ENCODE assay signal across 19 cellular contexts in genomic region chr19:23547156-23547555, GRCh38.
DNase-seq lines count a peak whose midpoint lies in the region; ATAC-seq and TF ChIP-seq lines count a peak whose summit lies in the region.
"Had no signal": no experiment of that assay in that cellular context is flagged by ENCODE, and none has a peak within 500 bp of the region (broad histone marks: within the 10 kb centered on the region; RNA-seq: fewer than 3 reads in every experiment).

No MANE protein-coding gene starts in this region.

- no peak overlapping the region for H3K4me2 ChIP-seq in trophoblast cell (ENCODE audit: low read length)
- H3K4me2 ChIP-seq: BLaER1 treated with 17β-estradiol and CSF1 and Interleukin-3, amounts not matched to agents 10 nM and 100 nM had no signal

- H3K9me3 ChIP-seq in RWPE2 (ENCODE audit: severe bottlenecking) (no peaks in the 10 kb centered on the region), trophoblast cell (ENCODE audit: insufficient read depth, low read depth, low read length) (peaks cover 23% of the 10 kb centered on the region), ascending aorta (no peaks in the 10 kb centered on the region)
- H3K9me3 ChIP-seq: Caco-2 had no signal

- no peaks in the 10 kb centered on the region for H3K4me1 Mint-ChIP-seq in HFFc6 (ENCODE audit: low read depth)
- H3K4me1 Mint-ChIP-seq: B cell had no signal

- H3K9ac ChIP-seq in trophoblast cell (ENCODE audit: low read length) = no peak overlapping the region
- H3K9ac ChIP-seq: BLaER1 treated with 17β-estradiol and CSF1 and Interleukin-3, amounts not matched to agents 10 nM and 100 nM had no signal

- H4K91ac ChIP-seq in trophoblast cell (ENCODE audit: low read depth, low read length) = no peak overlapping the region

- no peaks in the 10 kb centered on the region for H3K79me2 ChIP-seq in trophoblast cell (ENCODE audit: control insufficient read depth, insufficient read depth, low read length, poor library complexity)

- H3K36me3 ChIP-seq in RWPE2 (ENCODE audit: low read depth) (no peaks in the 10 kb centered on the region), trophoblast cell (ENCODE audit: control insufficient read depth in 1 of 2, insufficient read depth in 2 of 2, low read length in 2 of 2) (no peaks in the 10 kb centered on the region), ascending aorta (no peaks in the 10 kb centered on the region)
- H3K36me3 ChIP-seq: BLaER1 treated with 17β-estradiol and CSF1 and Interleukin-3, amounts not matched to agents 10 nM and 100 nM had no signal

- no peak overlapping the region; the same call in 1 of the 2 replicates for H3K27ac Mint-ChIP-seq in HFFc6
- H3K27ac Mint-ChIP-seq: B cell; CD4-positive, alpha-beta T cell; CD8-positive, alpha-beta T cell had no signal

- no peaks in the 10 kb centered on the region for H3K27me3 Mint-ChIP-seq in HFFc6 (ENCODE audit: insufficient read depth)
- H3K27me3 Mint-ChIP-seq: B cell; CD4-positive, alpha-beta T cell had no signal

- H3K36me3 Mint-ChIP-seq in HFFc6 (ENCODE audit: low read depth) = peaks cover 41% of the 10 kb centered on the region
- H3K36me3 Mint-ChIP-seq: CD8-positive, alpha-beta T cell had no signal

- no CpG with 5 or more reads among the region's 3 CpGs for WGBS in trophoblast cell (ENCODE audit: extremely low coverage, insufficient coverage, insufficient read length)

- no peak overlapping the region for H2BK12ac ChIP-seq in trophoblast cell (ENCODE audit: low read length)

- H4K8ac ChIP-seq in trophoblast cell (ENCODE audit: low read depth, low read length) = no peak overlapping the region

- H3K9me3 Mint-ChIP-seq in HFFc6 = peaks cover 38% of the 10 kb centered on the region

- no peak overlapping the region for H3K18ac ChIP-seq in trophoblast cell (ENCODE audit: low read length)

- H2AFZ ChIP-seq in trophoblast cell (ENCODE audit: insufficient read depth, low read length, poor library complexity) = no peak overlapping the region

- TF ChIP-seq CTCF in HFFc6 (IDR thresholded peaks at IDR 0.05) (no peak), RWPE2 (IDR thresholded peaks at IDR 0.05; ENCODE audit: poor library complexity, severe bottlenecking) (no peak), ascending aorta (IDR thresholded peaks at IDR 0.05) (no peak)

- no peak overlapping the region for H2BK120ac ChIP-seq in trophoblast cell (ENCODE audit: insufficient read depth, low read length, poor library complexity)

- no peak overlapping the region for H2AK5ac ChIP-seq in trophoblast cell (ENCODE audit: low read length)

- ATAC-seq in RWPE2 (ENCODE audit: low read depth) (no peak), GM18511 (IDR thresholded peaks at IDR 0.05; ENCODE audit: unreplicated experiment) (no peak)
- ATAC-seq: CD8-positive, alpha-beta T cell had no signal

- H3K23ac ChIP-seq in trophoblast cell (ENCODE audit: low read length) = no peak overlapping the region

- DNase-seq in HFFc6 (no peak), RWPE2 (ENCODE audit: low spot score) (no peak), epithelial cell of prostate (ENCODE audit: low read depth, low spot score) (no peak), trophoblast cell (peak; percentile 77 to 83), NCI-H226 (no peak), ascending aorta (ENCODE audit: low spot score in 2 of 2) (no peak), SKM-1 (lab: John Stamatoyannopoulos, UW; ENCODE audit: unreplicated experiment) (no peak)
- DNase-seq: 8988T; AML-193; Caco-2; Calu3; CD4-positive, alpha-beta T cell; CD8-positive, alpha-beta T cell; DMS79 treated with DMSO at 0.1 percent for 48 hours; GF-D8 had no signal

- H4K12ac ChIP-seq in trophoblast cell (ENCODE audit: low read depth, low read length) = no peak overlapping the region

- peaks cover 45% of the 10 kb centered on the region for H3K4me1 ChIP-seq in RWPE2 (ENCODE audit: insufficient read depth, poor library complexity, severe bottlenecking)
- H3K4me1 ChIP-seq in trophoblast cell (ENCODE audit: control insufficient read depth in 1 of 2, insufficient read depth in 2 of 2, low read length in 2 of 2) = no peaks in the 10 kb centered on the region
- no peaks in the 10 kb centered on the region for H3K4me1 ChIP-seq in ascending aorta
- H3K4me1 ChIP-seq: BLaER1 treated with 17β-estradiol and CSF1 and Interleukin-3, amounts not matched to agents 10 nM and 100 nM; Caco-2 had no signal

- H3K4me3 ChIP-seq in RWPE2 (ENCODE audit: severe bottlenecking) (no peak overlapping the region), trophoblast cell (ENCODE audit: low read depth, low read length) (no peak overlapping the region), ascending aorta (no peak overlapping the region)
- H3K4me3 ChIP-seq: BLaER1 treated with 17β-estradiol and CSF1 and Interleukin-3, amounts not matched to agents 10 nM and 100 nM had no signal

- no peak overlapping the region for H3K4ac ChIP-seq in trophoblast cell (ENCODE audit: low read depth, low read length)

- H3K27me3 ChIP-seq in RWPE2 (ENCODE audit: insufficient read depth, poor library complexity, severe bottlenecking) (no peaks in the 10 kb centered on the region), trophoblast cell (ENCODE audit: insufficient read depth, low read length) (no peaks in the 10 kb centered on the region), ascending aorta (no peaks in the 10 kb centered on the region)
- H3K27me3 ChIP-seq: BLaER1 treated with 17β-estradiol and CSF1 and Interleukin-3, amounts not matched to agents 10 nM and 100 nM had no signal

- no peaks in the 10 kb centered on the region for H3K79me1 ChIP-seq in trophoblast cell (ENCODE audit: low read length)

- H3K27ac ChIP-seq in RWPE2 (ENCODE audit: poor library complexity, severe bottlenecking) (peak overlapping the region; percentile 100), epithelial cell of prostate (peak overlapping the region; percentile 1), trophoblast cell (ENCODE audit: low read depth, low read length) (no peak overlapping the region), ascending aorta (no peak overlapping the region)
- H3K27ac ChIP-seq: BLaER1 treated with 17β-estradiol and CSF1 and Interleukin-3, amounts not matched to agents 10 nM and 100 nM; C4-2B had no signal

- no peak overlapping the region for H2BK5ac ChIP-seq in trophoblast cell (ENCODE audit: low read depth, low read length, poor library complexity)

- intact Hi-C loops in ascending aorta (cut with DNase I) = no loop called here

- H3K4me3 Mint-ChIP-seq in HFFc6 = 0 out of 2 replicates have a peak overlapping the region, but pooled peaks have one; percentile 72
- H3K4me3 Mint-ChIP-seq: B cell; CD4-positive, alpha-beta T cell; CD8-positive, alpha-beta T cell had no signal

- no peak overlapping the region for H3K14ac ChIP-seq in trophoblast cell (ENCODE audit: low read length)

Comparison
In these comparisons a context has a peak if more than half of its experiments do, and no peak if none do; other contexts are left out.
1. DNase-seq: peak in trophoblast cell (2 of 2); none in HFFc6 (single experiment), RWPE2 (single experiment), epithelial cell of prostate (single experiment), NCI-H226 (single experiment), ascending aorta (0 of 2) and SKM-1 (single experiment).
2. H3K27ac ChIP-seq: peak in RWPE2 (single experiment) and epithelial cell of prostate (single experiment); none in trophoblast cell (single experiment) and ascending aorta (0 of 2).